ENCODE assay signal across 8 cellular contexts in genomic region chr3:45167011-45167911, GRCh38. TPM values are rescaled to one million over a fixed set of nuclear protein-coding genes. Genes with fewer than 3 reads are reported as not detected.
A peak's percentile ranks its signal among the peaks of the same experiment; 100 is the strongest.
DNase-seq lines count a peak whose midpoint lies in the region; ATAC-seq and TF ChIP-seq lines count a peak whose summit lies in the region.

No MANE protein-coding gene starts in this region.

- H3K4me3 ChIP-seq in epithelial cell of esophagus (ENCODE audit: low read length): no peak overlapping the region

- no peak for TF ChIP-seq CTCF in epithelial cell of esophagus (IDR thresholded peaks at IDR 0.05; ENCODE audit: insufficient read depth, low read depth, low read length, missing control alignments)

- DNase-seq in NOMO-1 (lab: John Stamatoyannopoulos, UW; ENCODE audit: unreplicated experiment in 2 of 2): peak; percentile 93 to 96
- DNase-seq in activated CD8-positive, alpha-beta memory T cell treated with anti-CD3 and anti-CD28 coated beads, Interleukin-2, amount 50 U/mL, for 48 hours: peak; percentile 88
- peak; percentile 99 for DNase-seq in epithelial cell of esophagus (ENCODE audit: low read depth)
- peak; percentile 90 for DNase-seq in mucosa of gallbladder (ENCODE audit: low spot score)
- DNase-seq in stimulated activated CD8-positive, alpha-beta memory T cell treated with anti-CD3 and anti-CD28 coated beads, Interleukin-4, amount 100 ng/mL, for 1 hour (ENCODE audit: low read depth in 2 of 2, low spot score in 1 of 2): peak; percentile 56 to 67

- ATAC-seq in GM18520 (IDR thresholded peaks at IDR 0.05; ENCODE audit: unreplicated experiment) (peak; percentile 71), HG03442 (IDR thresholded peaks at IDR 0.05; ENCODE audit: unreplicated experiment) (peak; percentile 75), GM21515 (IDR thresholded peaks at IDR 0.05; ENCODE audit: unreplicated experiment) (no peak)

RNA-seq across cellular contexts. Expression of gene CDCP1, which starts 21.1 kb away (rescaled TPM):
- 42.4 TPM for total RNA-seq in mucosa of gallbladder

RNA-seq across cellular contexts. Expression of gene TMEM158, which starts 58.8 kb away (rescaled TPM):
- 14.6 TPM for total RNA-seq in mucosa of gallbladder
